ENCODE assay signal across 9 cellular contexts in the genomic region with DNA sequence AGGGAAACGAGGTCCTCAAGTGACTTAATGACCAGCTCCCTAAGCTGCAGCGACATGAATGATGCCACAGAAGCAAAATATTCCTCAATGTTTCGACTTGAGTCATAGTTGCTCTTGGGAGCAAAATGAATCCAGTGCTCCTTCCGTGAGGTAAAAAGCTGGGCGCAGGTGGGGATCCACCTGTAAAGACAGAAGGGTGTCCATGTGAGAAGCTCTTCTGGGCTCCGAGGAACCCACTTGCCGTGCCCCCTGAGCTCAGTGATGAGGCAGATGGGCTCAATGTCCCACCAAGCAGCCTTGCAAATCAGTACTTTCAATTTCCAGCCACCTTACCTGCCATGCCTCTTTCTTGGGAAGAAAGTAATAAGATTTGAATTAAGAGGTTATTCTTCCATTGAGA. TPM values are rescaled to one million over a fixed set of nuclear protein-coding genes. Genes with fewer than 3 reads are reported as not detected.
"Had no signal": no experiment of that assay in that cellular context is flagged by ENCODE, and none has a peak within 500 bp of the region (broad histone marks: within the 10 kb centered on the region; RNA-seq: fewer than 3 reads in every experiment).

No MANE protein-coding gene starts in this region.

- DNase-seq: GDM1, GF-D8 had no signal

- H3K4me3 ChIP-seq: GM12878 had no signal

- FAIRE-seq: G401.6, GM12878, GM12891, GM12892, GM18507, GM19239 had no signal

RNA-seq across cellular contexts. Expression of a gene that starts 25.5 kb away (rescaled TPM):
- total RNA-seq: G401 had no signal
